ENCODE assay signal across 14 cellular contexts in the genomic region with DNA sequence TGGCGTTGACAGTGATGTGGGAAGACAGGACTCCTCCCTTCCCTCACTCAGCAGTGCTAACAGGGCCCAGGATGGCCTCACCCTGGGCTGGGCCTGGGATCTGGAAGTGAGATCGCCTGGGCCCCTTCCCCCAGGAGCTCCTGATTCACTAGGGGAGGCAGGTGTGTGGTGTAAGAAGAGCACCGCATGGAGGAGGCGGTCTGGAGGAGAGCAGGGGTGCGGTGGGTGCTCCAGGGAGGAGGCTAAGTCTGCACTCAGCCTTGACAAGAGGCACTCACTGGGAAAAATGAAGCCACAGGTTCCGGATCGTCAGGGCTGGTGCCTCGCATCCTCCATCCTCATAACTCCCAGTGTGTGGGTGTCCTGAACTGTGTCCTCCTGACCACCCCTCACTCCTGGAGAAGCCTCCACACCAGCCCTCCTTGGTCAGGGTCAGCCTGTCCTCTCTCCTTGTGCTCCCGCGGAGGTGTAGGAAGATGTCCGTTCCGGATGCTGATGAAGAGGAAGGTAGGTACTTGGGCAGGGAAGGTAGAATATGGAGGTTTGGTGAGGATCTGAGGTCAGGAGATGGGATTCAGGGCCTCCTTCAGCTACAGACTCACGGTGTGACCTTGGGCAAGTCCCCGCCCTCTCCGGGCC.
A peak's percentile ranks its signal among the peaks of the same experiment; 100 is the strongest.
DNase-seq lines count a peak whose midpoint lies in the region; ATAC-seq, FAIRE-seq and TF ChIP-seq lines count a peak whose summit lies in the region.
"Had no signal": no experiment of that assay in that cellular context is flagged by ENCODE, and none has a peak within 500 bp of the region (broad histone marks: within the 10 kb centered on the region; RNA-seq: fewer than 3 reads in every experiment).

No MANE protein-coding gene starts in this region.

- intact Hi-C loops in adrenal gland (cut with DNase I) (no loop called here), left lung (cut with DNase I) (loop anchor here in 1 of 2 donors (10.0 kb wide), 1 partner anchor 150 kb away; no protein-coding TSS in a partner anchor)

- TF ChIP-seq CTCF in adrenal gland (IDR thresholded peaks at IDR 0.05) (no peak), coronary artery (IDR thresholded peaks at IDR 0.05) (no peak), nephron (IDR thresholded peaks at IDR 0.05; ENCODE audit: unreplicated experiment in 3 of 3) (no peak), tibial nerve (IDR thresholded peaks at IDR 0.05) (no peak), left lung (IDR thresholded peaks at IDR 0.05) (no peak)

- DNase-seq in adrenal gland (peak in 2 of 7 donors; percentile 15 to 22), coronary artery (ENCODE audit: low spot score) (peak; percentile 57), urothelium cell line (ENCODE audit: low spot score) (no peak), HTR-8/SVneo (ENCODE audit: insufficient read length, low spot score) (no peak), tibial nerve (ENCODE audit: low spot score in 2 of 2) (no peak), left lung (no peak)
- DNase-seq: Caco-2, EL, NCI-H1417 treated with DMSO at 0.1 percent for 48 hours, NCI-H2029, NCI-H748 treated with DMSO at 0.1 percent for 48 hours, OCI-M1, SHP77 treated with DMSO at 0.1 percent for 48 hours had no signal

- H3K4me3 Mint-ChIP-seq in nephron: no peak overlapping the region

- no peaks in the 10 kb centered on the region for H3K36me3 Mint-ChIP-seq in nephron (ENCODE audit: low read depth)

- H3K27me3 ChIP-seq in adrenal gland (no peaks in the 10 kb centered on the region), tibial nerve (peaks cover 0 to 4% of the 10 kb centered on the region in 2 donors), left lung (peaks cover 0 to 12% of the 10 kb centered on the region in 2 donors)

- H3K36me3 ChIP-seq in adrenal gland (replicated peaks in 1 of 2) (no peaks in the 10 kb centered on the region), tibial nerve (no peaks in the 10 kb centered on the region), left lung (no peaks in the 10 kb centered on the region)

- TF ChIP-seq POLR2A in adrenal gland (IDR thresholded peaks at IDR 0.05): no peak
- no peak for TF ChIP-seq POLR2A in tibial nerve (IDR thresholded peaks at IDR 0.05)

- peaks cover 40% of the 10 kb centered on the region for H3K4me1 Mint-ChIP-seq in nephron

- FAIRE-seq in urothelium cell line (lab: Jason Lieb, UNC) (peak; percentile 56), HTR-8/SVneo (lab: Jason Lieb, UNC) (no peak)

- 70 to 81% (median 78%) methylated on average over 14 to 15 of the region's 15 CpGs for WGBS in adrenal gland, 4 donors
- 89 to 91% methylated on average over 15 of the region's 15 CpGs for WGBS in tibial nerve, 2 donors

- peak overlapping the region in 2 of 3 experiments; percentile 27 to 50 for H3K27ac Mint-ChIP-seq in nephron

- H3K9me3 ChIP-seq in adrenal gland (replicated peaks in 1 of 3) (no peaks in the 10 kb centered on the region), tibial nerve (peaks cover 0 to 14% (median 0%) of the 10 kb centered on the region in 4 donors), left lung (peaks cover 0 to 2% of the 10 kb centered on the region in 2 donors)
- H3K9me3 ChIP-seq: Caco-2 had no signal

- no peak overlapping the region for H3K4me3 ChIP-seq in adrenal gland
- H3K4me3 ChIP-seq in coronary artery: no peak overlapping the region
- no peak overlapping the region for H3K4me3 ChIP-seq in tibial nerve
- H3K4me3 ChIP-seq in left lung: no peak overlapping the region

- ATAC-seq in left lung: no peak

- TF ChIP-seq EP300 in tibial nerve (IDR thresholded peaks at IDR 0.05): no peak

- no peaks in the 10 kb centered on the region for H3K9me3 Mint-ChIP-seq in nephron

- H3K27ac ChIP-seq in adrenal gland (peak overlapping the region; percentile 73 to 94 (median 87)), coronary artery (no peak overlapping the region), tibial nerve (no peak overlapping the region), left lung (no peak overlapping the region)

- peaks cover 28% of the 10 kb centered on the region for H3K27me3 Mint-ChIP-seq in nephron (ENCODE audit: low read depth)

- H3K4me1 ChIP-seq in adrenal gland (replicated peaks in 1 of 2) (peaks cover 34 to 39% of the 10 kb centered on the region in 2 donors), tibial nerve (no peaks in the 10 kb centered on the region), left lung (no peaks in the 10 kb centered on the region)
- H3K4me1 ChIP-seq: Caco-2 had no signal

Comparison
In these comparisons a context has a peak if more than half of its experiments do, and no peak if none do; other contexts are left out.
1. H3K27ac ChIP-seq: peak in adrenal gland (5 of 5); none in coronary artery (0 of 2), tibial nerve (0 of 4) and left lung (0 of 2).